In genomic region chr6:81105998-81106397, GRCh38 we compare ENCODE assay signal across 18 cellular contexts.
DNase-seq lines count a peak whose midpoint lies in the region; ATAC-seq and TF ChIP-seq lines count a peak whose summit lies in the region.
"Had no signal": no experiment of that assay in that cellular context is flagged by ENCODE, and none has a peak within 500 bp of the region (broad histone marks: within the 10 kb centered on the region; RNA-seq: fewer than 3 reads in every experiment).

No MANE protein-coding gene starts in this region.

- no peak for TF ChIP-seq POLR2A in esophagus squamous epithelium (IDR thresholded peaks at IDR 0.05)

- no peaks in the 10 kb centered on the region for H4K20me1 ChIP-seq in osteoblast (ENCODE audit: insufficient read depth, low read length)

- no peak overlapping the region for H3K4me3 Mint-ChIP-seq in T-helper 17 cell
- H3K4me3 Mint-ChIP-seq: nephron progenitor cell had no signal

- H3K27me3 ChIP-seq in osteoblast (ENCODE audit: insufficient read depth, low read length) (no peaks in the 10 kb centered on the region), esophagus squamous epithelium (no peaks in the 10 kb centered on the region)
- H3K27me3 ChIP-seq: MG63, suprapubic skin had no signal

- no peak overlapping the region for H2AFZ ChIP-seq in osteoblast (ENCODE audit: low read length)

- no peaks in the 10 kb centered on the region for H3K79me2 ChIP-seq in osteoblast (ENCODE audit: insufficient read depth, low read length)

- TF ChIP-seq CTCF in osteoblast (IDR thresholded peaks at IDR 0.05; ENCODE audit: extremely low read depth, low read depth, low read length) (peak; percentile 45), esophagus squamous epithelium (IDR thresholded peaks at IDR 0.05) (no peak)

- H3K27ac Mint-ChIP-seq in T-helper 17 cell, result no peak overlapping the region
- H3K27ac Mint-ChIP-seq: nephron progenitor cell had no signal

- DNase-seq in DMS53 (lab: John Stamatoyannopoulos, UW), result peak; percentile 22
- DNase-seq in DMS53 treated with DMSO at 0.1 percent for 48 hours (lab: John Stamatoyannopoulos, UW; ENCODE audit: unreplicated experiment), result no peak
- DNase-seq in HPDE6-E6E7 (ENCODE audit: extremely low spot score), result peak; percentile 5
- peak; percentile 16 for DNase-seq in amniotic epithelial cell (ENCODE audit: low read depth)
- peak; percentile 48 for DNase-seq in osteoblast (ENCODE audit: insufficient read length, low spot score, missing footprints)
- DNase-seq in esophagus squamous epithelium (lab: John Stamatoyannopoulos, UW), result no peak
- DNase-seq in NCI-H1048 (lab: John Stamatoyannopoulos, UW), result no peak
- no peak for DNase-seq in T-helper 17 cell
- DNase-seq: amniotic stem cell, cerebellar nuclear complex, mesenchymal stem cell, MG63, NCI-H187 treated with DMSO at 0.1 percent for 48 hours, NCI-H524, nephron progenitor cell had no signal

- H3K36me3 ChIP-seq in osteoblast (ENCODE audit: insufficient read depth, low read length) (no peaks in the 10 kb centered on the region), esophagus squamous epithelium (no peaks in the 10 kb centered on the region)
- H3K36me3 ChIP-seq: MG63, suprapubic skin had no signal

- no peaks in the 10 kb centered on the region for H3K27me3 Mint-ChIP-seq in T-helper 17 cell

- 56 to 76% methylated on average over 1 of the region's 1 CpG for WGBS in esophagus squamous epithelium, 2 donors

- H3K4me3 ChIP-seq in osteoblast (ENCODE audit: insufficient read depth, low read length), result no peak overlapping the region
- H3K4me3 ChIP-seq in esophagus squamous epithelium, result no peak overlapping the region
- H3K4me3 ChIP-seq: MG63, suprapubic skin had no signal

- intact Hi-C loops in esophagus squamous epithelium (cut with DNase I), result no loop called here

- no peak overlapping the region for H3K27ac ChIP-seq in osteoblast (ENCODE audit: low read depth, low read length)
- no peak overlapping the region for H3K27ac ChIP-seq in esophagus squamous epithelium
- H3K27ac ChIP-seq: 22Rv1, suprapubic skin had no signal

- H3K4me2 ChIP-seq in osteoblast (ENCODE audit: insufficient read depth, low read length), result no peak overlapping the region

- H3K9me3 ChIP-seq in osteoblast (ENCODE audit: low read depth, low read length) (no peaks in the 10 kb centered on the region), esophagus squamous epithelium (no peaks in the 10 kb centered on the region), T-helper 17 cell (ENCODE audit: control insufficient read depth, low read length, poor library complexity, severe bottlenecking) (no peaks in the 10 kb centered on the region)
- H3K9me3 ChIP-seq: suprapubic skin had no signal

- no peak for ATAC-seq in T-helper 17 cell
- ATAC-seq: Panc1 had no signal

- no peaks in the 10 kb centered on the region for H3K36me3 Mint-ChIP-seq in T-helper 17 cell (ENCODE audit: low read depth)

- no peaks in the 10 kb centered on the region for H3K4me1 ChIP-seq in osteoblast (ENCODE audit: insufficient read depth, low read length)
- no peaks in the 10 kb centered on the region for H3K4me1 ChIP-seq in esophagus squamous epithelium
- H3K4me1 ChIP-seq: suprapubic skin had no signal

- no peaks in the 10 kb centered on the region for H3K4me1 Mint-ChIP-seq in T-helper 17 cell
- H3K4me1 Mint-ChIP-seq: nephron progenitor cell had no signal

Comparison
In these comparisons a context has a peak if more than half of its experiments do, and no peak if none do; other contexts are left out.
1. DNase-seq: peak in DMS53 (single experiment), HPDE6-E6E7 (single experiment), amniotic epithelial cell (single experiment) and osteoblast (single experiment); none in DMS53 treated with DMSO at 0.1 percent for 48 hours (single experiment), esophagus squamous epithelium (single experiment), NCI-H1048 (single experiment) and T-helper 17 cell (0 of 3).